ENCODE assay signal across 19 cellular contexts in the genomic region with DNA sequence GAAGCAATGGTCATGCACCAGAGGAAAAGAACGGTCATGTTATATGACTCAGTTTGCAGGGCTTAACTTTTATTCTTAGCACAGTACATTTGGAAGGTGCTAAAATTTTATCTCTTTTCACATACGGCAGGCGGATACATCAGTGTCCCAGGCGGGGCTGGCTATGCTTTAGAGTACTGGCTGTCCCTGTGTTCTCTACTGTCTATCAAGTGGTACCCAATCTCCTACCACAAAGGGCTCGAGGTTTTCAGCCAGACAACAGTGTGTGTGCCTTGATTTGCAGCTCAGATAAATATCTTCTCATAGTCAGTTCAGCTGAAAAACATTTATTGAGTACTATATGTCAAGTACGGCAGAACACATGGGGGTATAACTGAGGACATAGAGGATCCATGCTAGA.
"Had no signal": no experiment of that assay in that cellular context is flagged by ENCODE, and none has a peak within 500 bp of the region (broad histone marks: within the 10 kb centered on the region; RNA-seq: fewer than 3 reads in every experiment).

No MANE protein-coding gene starts in this region.

- H2AFZ ChIP-seq: parathyroid adenoma had no signal

- H3K9me3 Mint-ChIP-seq: activated naive CD4-positive, alpha-beta T cell treated with anti-CD3 and anti-CD28 coated beads, Interleukin-2, amount 50 U/mL, for 72 hours; natural killer cell; stimulated activated memory B cell treated with anti-CD40 and anti-IgM and Interleukin-4, amounts not matched to agents 10 μg/mL and 1 μg/mL and 100 μg/mL, for 72 hours had no signal

- ATAC-seq: activated CD8-positive, alpha-beta T cell treated with anti-CD3 and anti-CD28 coated beads, Interleukin-2, amount 10 ng/mL, durations not matched to agents 7 days and 5 days; stimulated activated memory B cell treated with anti-CD40 and anti-IgM and Interleukin-4, amounts not matched to agents 10 μg/mL and 1 μg/mL and 100 μg/mL, for 72 hours; WTC11 had no signal

- H3K9ac ChIP-seq: parathyroid adenoma had no signal

- H3K4me1 ChIP-seq: colonic mucosa, parathyroid adenoma, thyroid gland had no signal

- H3K4me3 Mint-ChIP-seq: activated CD8-positive, alpha-beta T cell treated with anti-CD3 and anti-CD28 coated beads, Interleukin-2, amount 10 ng/mL, durations not matched to agents 7 days and 5 days; natural killer cell; stimulated activated memory B cell treated with anti-CD40 and anti-IgM and Interleukin-4, amounts not matched to agents 10 μg/mL and 1 μg/mL and 100 μg/mL, for 72 hours; WTC11 had no signal

- DNase-seq: activated CD4-positive, alpha-beta T cell treated with anti-CD3 and anti-CD28 coated beads for 4 hours; activated CD8-positive, alpha-beta memory T cell treated with anti-CD3 and anti-CD28 coated beads, Interleukin-2, amount 50 U/mL, for 4 hours; activated CD8-positive, alpha-beta T cell treated with anti-CD3 and anti-CD28 coated beads, Interleukin-2, amount 10 ng/mL, durations not matched to agents 7 days and 5 days; activated gamma-delta T cell; activated T-cell treated with anti-CD3 and anti-CD28 coated beads, Interleukin-2, amount 50 U/mL, for 48 hours; colonic mucosa; esophagus squamous epithelium; hippocampal formation; left ventricle myocardium inferior; natural killer cell; stimulated activated CD4-positive, alpha-beta T cell treated with anti-CD3 and anti-CD28 coated beads, Interleukin-2, amount 100 ng/mL, for 48 hours; thyroid gland had no signal

- H3K9me3 ChIP-seq: colonic mucosa, esophagus squamous epithelium, left ventricle myocardium inferior, neutrophil, thyroid gland, vagina had no signal

- H3K4me3 ChIP-seq: cardiac muscle cell, colonic mucosa, esophagus squamous epithelium, left ventricle myocardium inferior, thyroid gland, vagina had no signal

- H3K36me3 ChIP-seq: cardiac muscle cell, colonic mucosa, esophagus squamous epithelium, left ventricle myocardium inferior, neutrophil, thyroid gland, vagina had no signal

- H3K27ac Mint-ChIP-seq: activated CD8-positive, alpha-beta T cell treated with anti-CD3 and anti-CD28 coated beads, Interleukin-2, amount 10 ng/mL, durations not matched to agents 7 days and 5 days; natural killer cell; stimulated activated memory B cell treated with anti-CD40 and anti-IgM and Interleukin-4, amounts not matched to agents 10 μg/mL and 1 μg/mL and 100 μg/mL, for 72 hours; WTC11 had no signal

- H3K79me2 ChIP-seq: parathyroid adenoma had no signal

- H3K27me3 ChIP-seq: cardiac muscle cell, colonic mucosa, esophagus squamous epithelium, thyroid gland, vagina had no signal

- H3K27ac ChIP-seq: cardiac muscle cell, colonic mucosa, esophagus squamous epithelium, left ventricle myocardium inferior, neutrophil, parathyroid adenoma, thyroid gland, vagina had no signal
